ENCODE assay signal across 1 cellular context in the genomic region with DNA sequence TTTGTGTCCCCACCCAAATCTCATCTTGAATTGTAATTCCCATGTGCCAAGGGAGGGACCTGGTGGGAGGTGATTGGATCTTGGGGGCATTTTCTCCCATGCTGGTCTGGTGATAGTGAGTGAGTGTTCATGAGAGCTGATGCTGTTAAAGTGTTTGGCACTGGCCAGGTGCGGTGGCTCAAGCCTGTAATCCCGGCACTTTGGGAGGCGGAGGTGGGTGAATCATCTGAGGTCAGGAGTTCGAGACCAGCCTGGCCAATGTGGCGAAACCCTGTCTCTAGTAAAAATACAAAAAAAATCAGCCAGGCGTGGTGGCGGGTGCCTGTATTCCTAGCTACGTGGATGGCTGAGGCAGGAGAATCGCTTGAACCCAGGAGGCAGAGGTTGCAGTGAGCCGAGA. TPM values are rescaled to one million over a fixed set of nuclear protein-coding genes. Genes with fewer than 3 reads are reported as not detected.
"Had no signal": no experiment of that assay in that cellular context is flagged by ENCODE, and none has a peak within 500 bp of the region (broad histone marks: within the 10 kb centered on the region; RNA-seq: fewer than 3 reads in every experiment).

No MANE protein-coding gene starts in this region.

RNA-seq across cellular contexts. Expression of gene EYA2, which starts 37.8 kb away (rescaled TPM):
- total RNA-seq: OCI-LY7 had no signal
